In the genomic region with DNA sequence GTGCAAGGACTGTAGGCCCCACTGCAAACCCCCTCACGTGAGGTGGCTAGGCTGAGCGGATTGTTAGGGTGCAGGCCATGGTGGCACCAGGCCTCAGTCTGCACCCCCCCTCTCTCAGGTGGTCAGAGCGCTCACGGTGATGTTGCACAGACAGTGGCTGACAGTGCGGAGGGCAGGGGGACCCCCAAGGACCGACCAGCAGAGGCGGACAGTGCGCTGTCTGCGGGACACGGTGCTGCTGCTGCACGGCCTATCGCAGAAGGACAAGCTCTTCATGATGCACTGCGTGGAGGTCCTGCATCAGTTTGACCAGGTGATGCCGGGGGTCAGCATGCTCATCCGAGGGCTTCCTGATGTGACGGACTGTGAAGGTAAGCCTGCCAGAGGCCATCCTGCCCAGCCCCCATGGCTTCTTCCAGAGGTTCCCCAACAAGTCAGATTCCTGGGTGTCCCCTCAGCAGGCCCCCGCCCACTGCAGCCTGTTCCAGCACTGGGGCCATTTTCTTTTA, we compare ENCODE assay signal across 2 cellular contexts.
TF ChIP-seq lines count a peak whose summit lies in the region.

No MANE protein-coding gene starts in this region.

TF ChIP-seq in HCT116, 20 proteins besides CTCF, POLR2A, EP300 and RAD21:
- no peak for TF ChIP-seq SIN3A (IDR thresholded peaks at IDR 0.05; ENCODE audit: low read depth)
- TF ChIP-seq ZBTB33 (IDR thresholded peaks at IDR 0.05; ENCODE audit: extremely low read depth, insufficient replicate concordance, low read length) = no peak
- TF ChIP-seq REST (IDR thresholded peaks at IDR 0.05; ENCODE audit: low read depth) = no peak
- TF ChIP-seq CBX3 (IDR thresholded peaks at IDR 0.05; ENCODE audit: low read depth) = no peak
- TF ChIP-seq ZFX (IDR thresholded peaks at IDR 0.05) = no peak
- no peak for TF ChIP-seq MAX (IDR thresholded peaks at IDR 0.05)
- no peak for TF ChIP-seq ZNF274 (IDR thresholded peaks at IDR 0.05; ENCODE audit: low read depth, low read length)
- no peak for TF ChIP-seq ELF1 (IDR thresholded peaks at IDR 0.05; ENCODE audit: borderline replicate concordance, low read depth)
- TF ChIP-seq, protein P1, sequence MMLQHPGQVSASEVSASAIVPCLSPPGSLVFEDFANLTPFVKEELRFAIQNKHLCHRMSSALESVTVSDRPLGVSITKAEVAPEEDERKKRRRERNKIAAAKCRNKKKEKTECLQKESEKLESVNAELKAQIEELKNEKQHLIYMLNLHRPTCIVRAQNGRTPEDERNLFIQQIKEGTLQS (IDR thresholded peaks at IDR 0.05) = no peak
- TF ChIP-seq POLR2AphosphoS5 (IDR thresholded peaks at IDR 0.05; ENCODE audit: low read depth, low read length) = no peak
- no peak for TF ChIP-seq TCF7L2 (IDR thresholded peaks at IDR 0.05; ENCODE audit: borderline replicate concordance, extremely low read depth, insufficient read depth, insufficient read length)
- no peak for TF ChIP-seq FOSL1 (IDR thresholded peaks at IDR 0.05; ENCODE audit: low read depth)
- no peak for TF ChIP-seq CEBPB (IDR thresholded peaks at IDR 0.05; ENCODE audit: low read depth)
- no peak for TF ChIP-seq SRF (IDR thresholded peaks at IDR 0.05; ENCODE audit: low read depth)
- no peak for TF ChIP-seq SP1 (IDR thresholded peaks at IDR 0.05; ENCODE audit: low read depth)
- TF ChIP-seq JUND (IDR thresholded peaks at IDR 0.05) = no peak
- no peak for TF ChIP-seq EZH2phosphoT487 (IDR thresholded peaks at IDR 0.05; ENCODE audit: borderline replicate concordance)
- TF ChIP-seq EGR1 (IDR thresholded peaks at IDR 0.05; ENCODE audit: low read depth) = no peak
- no peak for TF ChIP-seq YY1 (IDR thresholded peaks at IDR 0.05; ENCODE audit: extremely low read depth, insufficient replicate concordance, low read depth, low read length)
- TF ChIP-seq EZH2 (IDR thresholded peaks at IDR 0.05) = no peak
TF ChIP-seq in HCT116: peak in this region for 0.

TF ChIP-seq in HepG2, 621 proteins besides CTCF, POLR2A, EP300 and RAD21:
- TF ChIP-seq AGO2 (optimal IDR thresholded peaks at IDR 0.05; ENCODE audit: low read depth, low read length) (peak; percentile 62), ZFP91 (CRISPR knock-in tag; IDR thresholded peaks at IDR 0.05; ENCODE audit: borderline replicate concordance) (0 out of 2 replicates have a peak, but pooled peaks have one; percentile 15), ZNF780A (CRISPR knock-in tag; IDR thresholded peaks at IDR 0.05) (no peak)
TF ChIP-seq in HepG2: peak in this region for 2.
